In genomic region chr2:96810783-96811192, GRCh38 we compare ENCODE assay signal across 1 cellular context.
TF ChIP-seq lines count a peak whose summit lies in the region.

No MANE protein-coding gene starts in this region.

TF ChIP-seq in HepG2, 621 proteins besides CTCF, POLR2A, EP300 and RAD21 (continued from another document and continues in another):
- no peak; the same call in 1 of the 2 replicates for TF ChIP-seq CSRNP1 (CRISPR knock-in tag; IDR thresholded peaks at IDR 0.05)
- TF ChIP-seq RARG (CRISPR knock-in tag; IDR thresholded peaks at IDR 0.05; ENCODE audit: low read depth) = no peak
- no peak for TF ChIP-seq ZNF792 (CRISPR knock-in tag; IDR thresholded peaks at IDR 0.05)
- no peak for TF ChIP-seq ZNF770 (CRISPR knock-in tag; IDR thresholded peaks at IDR 0.05)
- TF ChIP-seq HNF1B (CRISPR knock-in tag; IDR thresholded peaks at IDR 0.05) = 0 out of 2 replicates have a peak, but pooled peaks have one; percentile 66
- no peak for TF ChIP-seq SRSF9 (IDR thresholded peaks at IDR 0.05; ENCODE audit: borderline replicate concordance, insufficient read depth, low read depth, low read length, poor library complexity, severe bottlenecking)
- TF ChIP-seq MLLT10 (CRISPR knock-in tag; IDR thresholded peaks at IDR 0.05) = no peak
- peak; percentile 71 for TF ChIP-seq GATAD2A (CRISPR knock-in tag; IDR thresholded peaks at IDR 0.05)
- TF ChIP-seq ZNF781 (CRISPR knock-in tag; IDR thresholded peaks at IDR 0.05; ENCODE audit: borderline replicate concordance, not compliant biosample characterization) = peak; percentile 55
- no peak for TF ChIP-seq HHEX (CRISPR knock-in tag; IDR thresholded peaks at IDR 0.05)
- TF ChIP-seq NKX3-1 (CRISPR knock-in tag; IDR thresholded peaks at IDR 0.05) = no peak
- TF ChIP-seq LRRFIP1 (CRISPR knock-in tag; conservative IDR thresholded peaks at IDR 0.05) = no peak
- TF ChIP-seq ZNF564 (CRISPR knock-in tag; IDR thresholded peaks at IDR 0.05) = peak; percentile 28; the same call in 1 of the 2 replicates
- peak; percentile 81 for TF ChIP-seq HIC2 (CRISPR knock-in tag; IDR thresholded peaks at IDR 0.05; ENCODE audit: low read depth)
- no peak for TF ChIP-seq ZNF567 (CRISPR knock-in tag; IDR thresholded peaks at IDR 0.05; ENCODE audit: borderline replicate concordance)
- peak; percentile 86; the same call in 1 of the 2 replicates for TF ChIP-seq ZNF292 (CRISPR knock-in tag; IDR thresholded peaks at IDR 0.05; ENCODE audit: borderline replicate concordance, low read depth)
- TF ChIP-seq TBX3 (IDR thresholded peaks at IDR 0.05; ENCODE audit: borderline replicate concordance) = no peak
- no peak for TF ChIP-seq ZNF280B (CRISPR knock-in tag; IDR thresholded peaks at IDR 0.05; ENCODE audit: borderline replicate concordance)
- TF ChIP-seq SAP130 (CRISPR knock-in tag; IDR thresholded peaks at IDR 0.05; ENCODE audit: low read depth) = peak; percentile 53
- TF ChIP-seq NCOR1 (IDR thresholded peaks at IDR 0.05; ENCODE audit: borderline replicate concordance, low read length) = no peak
- no peak for TF ChIP-seq LBX2 (CRISPR knock-in tag; IDR thresholded peaks at IDR 0.05; ENCODE audit: borderline replicate concordance)
- 0 out of 2 replicates have a peak, but pooled peaks have one; percentile 57 for TF ChIP-seq HINFP (CRISPR knock-in tag; IDR thresholded peaks at IDR 0.05; ENCODE audit: low read depth)
- peak; percentile 81; the same call in 1 of the 2 replicates for TF ChIP-seq ZNF556 (CRISPR knock-in tag; IDR thresholded peaks at IDR 0.05; ENCODE audit: borderline replicate concordance)
- TF ChIP-seq ZSCAN25 (CRISPR knock-in tag; IDR thresholded peaks at IDR 0.05) = peak; percentile 36; the same call in 1 of the 2 replicates
- no peak for TF ChIP-seq FLYWCH1 (CRISPR knock-in tag; IDR thresholded peaks at IDR 0.05)
- no peak for TF ChIP-seq ZNF441 (CRISPR knock-in tag; IDR thresholded peaks at IDR 0.05; ENCODE audit: borderline replicate concordance)
- no peak for TF ChIP-seq ZNF672 (CRISPR knock-in tag; IDR thresholded peaks at IDR 0.05)
- peak; percentile 42; the same call in 1 of the 2 replicates for TF ChIP-seq MED1 (CRISPR knock-in tag; IDR thresholded peaks at IDR 0.05)
- TF ChIP-seq YY1 (IDR thresholded peaks at IDR 0.05; ENCODE audit: insufficient read depth, insufficient replicate concordance, low read depth, low read length) = no peak
- peak; percentile 55 for TF ChIP-seq TEAD3 (CRISPR knock-in tag; optimal IDR thresholded peaks at IDR 0.05; ENCODE audit: borderline replicate concordance)
- 0 out of 2 replicates have a peak, but pooled peaks have one; percentile 16 for TF ChIP-seq DR1 (CRISPR knock-in tag; IDR thresholded peaks at IDR 0.05)
- TF ChIP-seq ZNF446 (CRISPR knock-in tag; IDR thresholded peaks at IDR 0.05) = no peak
- no peak for TF ChIP-seq MYPOP (CRISPR knock-in tag; IDR thresholded peaks at IDR 0.05)
- no peak for TF ChIP-seq ZHX2 (IDR thresholded peaks at IDR 0.05; ENCODE audit: low read depth)
- no peak for TF ChIP-seq ZHX2 (CRISPR knock-in tag; IDR thresholded peaks at IDR 0.05; ENCODE audit: borderline replicate concordance)
- TF ChIP-seq ZFP36 (IDR thresholded peaks at IDR 0.05; ENCODE audit: borderline replicate concordance, low read depth, low read length, partially characterized antibody) = no peak
- TF ChIP-seq NFKB2 (CRISPR knock-in tag; IDR thresholded peaks at IDR 0.05; ENCODE audit: borderline replicate concordance) = peak; percentile 39; the same call in 1 of the 2 replicates
